ENCODE assay signal across 8 cellular contexts in the genomic region with DNA sequence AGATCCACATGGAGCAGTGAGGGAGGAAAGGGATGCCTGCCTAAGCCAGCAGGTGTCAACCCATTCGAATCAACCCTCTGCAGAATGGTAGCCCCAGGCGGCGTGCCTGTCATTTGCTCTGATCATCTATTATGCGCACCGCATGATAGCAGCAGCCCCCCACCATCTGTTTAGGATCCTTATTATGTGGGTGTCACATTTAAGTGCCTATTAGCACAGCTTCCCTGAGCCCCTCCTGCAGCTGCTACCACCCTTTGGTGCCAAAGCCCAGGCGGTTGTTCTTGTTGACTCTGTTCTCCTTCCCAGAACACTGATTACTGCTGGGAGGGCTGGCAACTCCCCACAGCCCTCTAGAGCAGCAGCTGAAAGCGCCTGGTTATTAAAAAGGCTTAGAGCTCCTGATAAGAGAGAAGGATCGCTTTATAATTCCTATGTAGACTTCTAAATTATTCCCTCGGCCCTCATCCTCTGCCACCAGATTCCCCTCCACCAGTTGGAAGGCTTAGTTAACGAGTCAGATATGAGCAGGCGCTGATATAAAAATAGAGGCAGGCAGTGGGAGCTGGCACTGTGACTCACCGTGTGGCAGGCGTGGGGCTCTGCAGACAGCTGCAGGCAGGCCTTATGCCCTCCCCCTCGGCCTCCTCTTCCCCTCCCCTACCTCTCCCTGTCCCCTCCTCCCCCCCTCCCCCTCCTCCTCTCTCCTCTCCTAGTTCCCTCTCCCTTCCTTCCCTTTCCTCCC. TPM values are rescaled to one million over a fixed set of nuclear protein-coding genes. Genes with fewer than 3 reads are reported as not detected.
A peak's percentile ranks its signal among the peaks of the same experiment; 100 is the strongest.
DNase-seq lines count a peak whose midpoint lies in the region; ATAC-seq and TF ChIP-seq lines count a peak whose summit lies in the region.
"Had no signal": no experiment of that assay in that cellular context is flagged by ENCODE, and none has a peak within 500 bp of the region (broad histone marks: within the 10 kb centered on the region; RNA-seq: fewer than 3 reads in every experiment).

No MANE protein-coding gene starts in this region.

- H2AFZ ChIP-seq in GM23248 = no peak overlapping the region
- H2AFZ ChIP-seq: parathyroid adenoma had no signal

- H4K20me1 ChIP-seq in GM23248 (ENCODE audit: insufficient read depth) = no peaks in the 10 kb centered on the region

- no peak overlapping the region for H3K9ac ChIP-seq in GM23248
- H3K9ac ChIP-seq: parathyroid adenoma had no signal

- peak overlapping the region; percentile 11; the same call in 1 of the 2 replicates for H3K4me3 ChIP-seq in GM23248

- TF ChIP-seq CTCF in GM10266 (IDR thresholded peaks at IDR 0.05; ENCODE audit: control insufficient read depth, insufficient read depth, low read depth, missing control alignments) = no peak

- in situ Hi-C loops in GM23248 (cut with MboI) = no loop called here

- no peak for ATAC-seq in HG02852 (IDR thresholded peaks at IDR 0.05; ENCODE audit: unreplicated experiment)

- peaks cover 8% of the 10 kb centered on the region for H3K4me1 ChIP-seq in GM23248 (ENCODE audit: insufficient read depth)
- H3K4me1 ChIP-seq: parathyroid adenoma had no signal

- 1 to 3% methylated on average over 13 to 14 of the region's 14 CpGs for WGBS in GM23248 (ENCODE audit: low coverage in 1 of 2, low lambda C conversion rate in 2 of 2, missing lambda C conversion rate in 2 of 2), 2 experiments

- H3F3A ChIP-seq in GM23248 (ENCODE audit: insufficient read depth) = no peaks in the 10 kb centered on the region

- DNase-seq in GM23248 = peak; percentile 80
- peak; percentile 80 for DNase-seq in NCI-H1417 treated with DMSO at 0.1 percent for 48 hours (lab: John Stamatoyannopoulos, UW)
- DNase-seq in SW480 (ENCODE audit: low spot score) = peak; percentile 70
- DNase-seq in foreskin melanocyte = peak; percentile 35
- DNase-seq in pons (ENCODE audit: low spot score) = peak; percentile 44
- no peak for DNase-seq in GM10266 (ENCODE audit: extremely low spot score)

- H3K79me2 ChIP-seq in GM23248 (ENCODE audit: insufficient read depth) = no peaks in the 10 kb centered on the region
- H3K79me2 ChIP-seq: parathyroid adenoma had no signal

- H3K9me3 ChIP-seq in GM23248 (ENCODE audit: low read depth) = no peaks in the 10 kb centered on the region

- no peaks in the 10 kb centered on the region for H3K9me2 ChIP-seq in GM23248 (ENCODE audit: insufficient read depth)

- H3K36me3 ChIP-seq in GM23248 (ENCODE audit: low read depth) = no peaks in the 10 kb centered on the region

- no peak overlapping the region for H3K27ac ChIP-seq in GM23248
- H3K27ac ChIP-seq: parathyroid adenoma had no signal

- H3K27me3 ChIP-seq in GM23248 (replicated peaks; ENCODE audit: insufficient read depth) = peaks cover 44% of the 10 kb centered on the region

- H3K4me2 ChIP-seq in GM23248 (ENCODE audit: unreplicated experiment) = peak overlapping the region; percentile 39

RNA-seq across cellular contexts. Expression of gene ACTA1, which starts 23.0 kb away (rescaled TPM):
- 0.22 TPM in 1 of 2 replicates, not detected in the other for total RNA-seq in GM23248 (2014; rRNA removed; shearing (Covaris generic))
- polyA plus RNA-seq in GM23248 (2016; fragmentation: Nextera tagmentation; extraction: Ambion mirVana) = not detected in 2 replicates
